Comparison of ENCODE assay signal across 8 cellular contexts in genomic region chr18:27605107-27605834, GRCh38.
DNase-seq lines count a peak whose midpoint lies in the region; ATAC-seq and TF ChIP-seq lines count a peak whose summit lies in the region.

No MANE protein-coding gene starts in this region.

- H3K27me3 ChIP-seq in adrenal gland (no peaks in the 10 kb centered on the region), left ventricle myocardium inferior (ENCODE audit: low read depth) (no peaks in the 10 kb centered on the region)

- WGBS in adrenal gland, 4 donors: 22 to 27% (median 24%) methylated on average over 5 of the region's 5 CpGs

- intact Hi-C loops in adrenal gland (cut with DNase I) (loop anchor here in 1 of 2 donors (10.0 kb wide), 1 partner anchor 150 kb away; no protein-coding TSS in a partner anchor), left ventricle myocardium inferior (cut with micrococcal nuclease) (loop anchor here (5.0 to 10.0 kb wide), 2 partner anchors 147 to 430 kb away; no protein-coding TSS in a partner anchor)

- H3K36me3 ChIP-seq in adrenal gland (replicated peaks in 1 of 2) (no peaks in the 10 kb centered on the region), left ventricle myocardium inferior (no peaks in the 10 kb centered on the region)

- H3K27ac ChIP-seq in adrenal gland (no peak overlapping the region), left ventricle myocardium inferior (replicated peaks) (no peak overlapping the region)

- ATAC-seq in GM19351 (IDR thresholded peaks at IDR 0.05; ENCODE audit: unreplicated experiment) (peak; percentile 81), HG03442 (IDR thresholded peaks at IDR 0.05; ENCODE audit: unreplicated experiment) (peak; percentile 86)

- H3K4me1 ChIP-seq in adrenal gland (replicated peaks in 1 of 2) (no peaks in the 10 kb centered on the region), left ventricle myocardium inferior (peaks cover 3% of the 10 kb centered on the region)

- no peaks in the 10 kb centered on the region for H3K9me3 ChIP-seq in adrenal gland (replicated peaks in 1 of 3)
- H3K9me3 ChIP-seq in left ventricle myocardium inferior (replicated peaks): peaks cover 6% of the 10 kb centered on the region

- H3K4me3 ChIP-seq in adrenal gland (no peak overlapping the region), left ventricle myocardium inferior (no peak overlapping the region)

- no peak for TF ChIP-seq POLR2A in adrenal gland (IDR thresholded peaks at IDR 0.05)

- peak; percentile 72 for DNase-seq in DMS153 (lab: John Stamatoyannopoulos, UW)
- peak; percentile 83 for DNase-seq in NCI-H345 (lab: John Stamatoyannopoulos, UW)
- DNase-seq in adrenal gland: peak; percentile 49 to 82 (median 64)
- DNase-seq in left ventricle myocardium inferior: no peak
- DNase-seq in pulmonary artery endothelial cell (ENCODE audit: low read depth, low spot score): peak; percentile 27
- DNase-seq in activated CD8-positive, alpha-beta memory T cell treated with anti-CD3 and anti-CD28 coated beads for 24 hours: no peak

- TF ChIP-seq CTCF in adrenal gland (IDR thresholded peaks at IDR 0.05): peak; percentile 56 to 82 (median 68)
- peak; percentile 86 for TF ChIP-seq CTCF in left ventricle myocardium inferior (IDR thresholded peaks at IDR 0.05; ENCODE audit: borderline replicate concordance)

Comparison
In these comparisons a context has a peak if more than half of its experiments do, and no peak if none do; other contexts are left out.
1. DNase-seq: peak in DMS153 (single experiment), NCI-H345 (single experiment), adrenal gland (7 of 7) and pulmonary artery endothelial cell (single experiment); none in left ventricle myocardium inferior (single experiment) and activated CD8-positive, alpha-beta memory T cell treated with anti-CD3 and anti-CD28 coated beads for 24 hours (single experiment).